11 cellular contexts compared by ENCODE assay signal in genomic region chr15:89783111-89783860, GRCh38. TPM values are rescaled to one million over a fixed set of nuclear protein-coding genes. Genes with fewer than 3 reads are reported as not detected.
DNase-seq lines count a peak whose midpoint lies in the region; ATAC-seq and TF ChIP-seq lines count a peak whose summit lies in the region.
"Had no signal": no experiment of that assay in that cellular context is flagged by ENCODE, and none has a peak within 500 bp of the region (broad histone marks: within the 10 kb centered on the region; RNA-seq: fewer than 3 reads in every experiment).

No MANE protein-coding gene starts in this region.

- no peak overlapping the region for H3K4me3 ChIP-seq in HFF-Myc (replicated peaks; ENCODE audit: low read depth, low read length)
- no peak overlapping the region for H3K4me3 ChIP-seq in astrocyte of the spinal cord (ENCODE audit: low read depth, low read length)
- H3K4me3 ChIP-seq: BLaER1 had no signal

- intact Hi-C loops in left colon (cut with DNase I, micrococcal nuclease), result no loop called here

- DNase-seq in AG08395 (ENCODE audit: low spot score) (peak; percentile 70), HFF-Myc (ENCODE audit: extremely low read depth, low read depth) (peak; percentile 50), astrocyte of the spinal cord (ENCODE audit: low read depth, low spot score) (peak; percentile 32), iPS-NIHi11 (ENCODE audit: low spot score) (peak; percentile 57), left colon (no peak), DMS79 (lab: John Stamatoyannopoulos, UW) (no peak), ureter (ENCODE audit: low spot score) (no peak)
- DNase-seq: head of caudate nucleus; stimulated activated CD4-positive, alpha-beta T cell treated with anti-CD3 and anti-CD28 coated beads, Interleukin-12 subunit alpha, Interleukin-12 subunit beta, amount 100 ng/mL, for 4 hours had no signal

- in situ Hi-C loops in astrocyte of the spinal cord (cut with HindIII; ENCODE audit: low sequenced_read_pairs), result no loop called here

- TF ChIP-seq CTCF in HFF-Myc (IDR thresholded peaks at IDR 0.05; ENCODE audit: low read depth, low read length, missing control alignments) (no peak), astrocyte of the spinal cord (IDR thresholded peaks at IDR 0.05; ENCODE audit: low read depth, low read length) (no peak)

- ATAC-seq in left colon, result no peak
- ATAC-seq in GM21360 (IDR thresholded peaks at IDR 0.05; ENCODE audit: unreplicated experiment), result no peak

RNA-seq across cellular contexts. Expression of gene MESP2, which starts 7.2 kb away (rescaled TPM):
- 1 to 10 TPM in 1 of 2 donors, under 1 TPM in 1; 0.84 to 1.0 TPM for total RNA-seq in left colon
- total RNA-seq in ureter, result not detected

RNA-seq across cellular contexts. Expression of gene ANPEP, which starts 31.4 kb away (rescaled TPM):
- total RNA-seq in left colon (100 to 1,000 TPM; 439 to 623 TPM), ureter (18.8 TPM)

RNA-seq across cellular contexts. Expression of gene MESP1, which starts 32.2 kb away (rescaled TPM):
- 10 to 100 TPM in 1 of 2 donors, 1 to 10 TPM in 1; 9.7 to 13.4 TPM for total RNA-seq in left colon
- 0.29 TPM for total RNA-seq in ureter

Comparison
In these comparisons a context has a peak if more than half of its experiments do, and no peak if none do; other contexts are left out.
1. DNase-seq: peak in AG08395 (single experiment), HFF-Myc (single experiment), astrocyte of the spinal cord (single experiment) and iPS-NIHi11 (single experiment); none in left colon (0 of 2), DMS79 (single experiment) and ureter (single experiment).
2. RNA of gene ANPEP, which starts 31.4 kb away (total RNA-seq): 439 to 623 TPM in left colon; 18.8 TPM in ureter (single experiment); every median in the first group is over 10 times any median in the second.